ENCODE assay signal across 9 cellular contexts in genomic region chr5:115586525-115587146, GRCh38. TPM values are rescaled to one million over a fixed set of nuclear protein-coding genes. Genes with fewer than 3 reads are reported as not detected.
DNase-seq lines count a peak whose midpoint lies in the region; ATAC-seq and TF ChIP-seq lines count a peak whose summit lies in the region.
"Had no signal": no experiment of that assay in that cellular context is flagged by ENCODE, and none has a peak within 500 bp of the region (broad histone marks: within the 10 kb centered on the region; RNA-seq: fewer than 3 reads in every experiment).

No MANE protein-coding gene starts in this region.

- H3K4me3 ChIP-seq in choroid plexus epithelial cell (ENCODE audit: low read depth, low read length) (no peak overlapping the region), neural cell (ENCODE audit: low read length) (no peak overlapping the region)

- no peak overlapping the region for H3K27ac Mint-ChIP-seq in activated T-cell treated with anti-CD3 and anti-CD28 coated beads, Interleukin-2, amount 50 U/mL, for 24 hours
- H3K27ac Mint-ChIP-seq: activated naive CD8-positive, alpha-beta T cell treated with anti-CD3 and anti-CD28 coated beads, Interleukin-2, amount 10 ng/mL, durations not matched to agents 7 days and 5 days had no signal

- H3K9ac ChIP-seq in neural cell (ENCODE audit: low read length) = no peak overlapping the region

- H3K9me3 Mint-ChIP-seq in activated T-cell treated with anti-CD3 and anti-CD28 coated beads, Interleukin-2, amount 50 U/mL, for 24 hours = no peaks in the 10 kb centered on the region
- H3K9me3 Mint-ChIP-seq: activated naive CD8-positive, alpha-beta T cell treated with anti-CD3 and anti-CD28 coated beads, Interleukin-2, amount 10 ng/mL, durations not matched to agents 7 days and 5 days had no signal

- H3K4me1 Mint-ChIP-seq in activated T-cell treated with anti-CD3 and anti-CD28 coated beads, Interleukin-2, amount 50 U/mL, for 24 hours (ENCODE audit: low read depth) = no peaks in the 10 kb centered on the region
- H3K4me1 Mint-ChIP-seq: activated naive CD8-positive, alpha-beta T cell treated with anti-CD3 and anti-CD28 coated beads, Interleukin-2, amount 10 ng/mL, durations not matched to agents 7 days and 5 days had no signal

- H2AFZ ChIP-seq in neural cell (ENCODE audit: low read depth, low read length) = no peak overlapping the region

- peak; percentile 47 for TF ChIP-seq CTCF in choroid plexus epithelial cell (conservative IDR thresholded peaks at IDR 0.05; ENCODE audit: low read depth, low read length)
- peak; percentile 81 for TF ChIP-seq CTCF in neural cell (IDR thresholded peaks at IDR 0.05; ENCODE audit: poor library complexity, severe bottlenecking)

- H3K36me3 ChIP-seq in neural cell (ENCODE audit: insufficient read depth, low read length) = no peaks in the 10 kb centered on the region

- no peaks in the 10 kb centered on the region for H3K36me3 Mint-ChIP-seq in activated T-cell treated with anti-CD3 and anti-CD28 coated beads, Interleukin-2, amount 50 U/mL, for 24 hours (ENCODE audit: low read depth)

- peak; percentile 46 for ATAC-seq in GM18909 (IDR thresholded peaks at IDR 0.05; ENCODE audit: poor library complexity, unreplicated experiment)

- no peaks in the 10 kb centered on the region for H4K20me1 ChIP-seq in neural cell (ENCODE audit: insufficient read depth)

- peak; percentile 85 for TF ChIP-seq RAD21 in neural cell (conservative IDR thresholded peaks at IDR 0.05)

- H3K27me3 Mint-ChIP-seq in activated T-cell treated with anti-CD3 and anti-CD28 coated beads, Interleukin-2, amount 50 U/mL, for 24 hours = no peaks in the 10 kb centered on the region

- no peak overlapping the region for H3K4me3 Mint-ChIP-seq in activated T-cell treated with anti-CD3 and anti-CD28 coated beads, Interleukin-2, amount 50 U/mL, for 24 hours
- H3K4me3 Mint-ChIP-seq: activated naive CD8-positive, alpha-beta T cell treated with anti-CD3 and anti-CD28 coated beads, Interleukin-2, amount 10 ng/mL, durations not matched to agents 7 days and 5 days had no signal

- in situ Hi-C loops in ACHN (cut with HindIII; ENCODE audit: low pct_ligation_motif_present, low pct_unique_long_range_greater_than_20kb, low sequenced_read_pairs) = no loop called here

- H3K9me2 ChIP-seq in neural cell (ENCODE audit: insufficient read depth, low read length) = no peaks in the 10 kb centered on the region

- H3K27me3 ChIP-seq in neural cell (ENCODE audit: insufficient read depth, low read depth, low read length) = no peaks in the 10 kb centered on the region

- H3K79me2 ChIP-seq in neural cell (replicated peaks; ENCODE audit: insufficient read depth, low read length) = no peaks in the 10 kb centered on the region

- DNase-seq in ACHN = peak; percentile 35
- DNase-seq in NCI-H460 (ENCODE audit: extremely low read depth, low read depth) = peak; percentile 24
- peak; percentile 66 for DNase-seq in choroid plexus epithelial cell (ENCODE audit: low read depth)
- no peak for DNase-seq in activated T-cell treated with anti-CD3 and anti-CD28 coated beads, Interleukin-2, amount 50 U/mL, for 24 hours
- no peak for DNase-seq in activated effector memory CD4-positive, alpha-beta T cell treated with anti-CD3 and anti-CD28 coated beads, Interleukin-2, amount 50 U/mL, for 16 hours
- DNase-seq in activated CD4-positive, CD25-positive, alpha-beta regulatory T cell (lab: John Stamatoyannopoulos, UW) = no peak
- DNase-seq: activated naive CD8-positive, alpha-beta T cell treated with anti-CD3 and anti-CD28 coated beads, Interleukin-2, amount 10 ng/mL, durations not matched to agents 7 days and 5 days had no signal

- no peak overlapping the region for H3K27ac ChIP-seq in neural cell (ENCODE audit: low read length)

- no peaks in the 10 kb centered on the region for H3F3A ChIP-seq in neural cell (ENCODE audit: insufficient read depth, low read length, poor library complexity, severe bottlenecking)

- no peaks in the 10 kb centered on the region for H3K9me3 ChIP-seq in neural cell (ENCODE audit: low read length)

- no peak for TF ChIP-seq EP300 in neural cell (conservative IDR thresholded peaks at IDR 0.05; ENCODE audit: poor library complexity, severe bottlenecking)

- H3K4me2 ChIP-seq in neural cell (ENCODE audit: low read length) = no peak overlapping the region

TF ChIP-seq in neural cell, 6 proteins besides CTCF, POLR2A, EP300 and RAD21:
- TF ChIP-seq EZH2 (IDR thresholded peaks at IDR 0.05; ENCODE audit: borderline replicate concordance, insufficient read depth, low read length, poor library complexity, severe bottlenecking) = no peak
- TF ChIP-seq TAF1 (IDR thresholded peaks at IDR 0.05; ENCODE audit: low read depth) = no peak
- peak; percentile 90 for TF ChIP-seq SMC3 (conservative IDR thresholded peaks at IDR 0.05; ENCODE audit: poor library complexity)
- TF ChIP-seq REST (IDR thresholded peaks at IDR 0.05; ENCODE audit: borderline replicate concordance) = no peak
- TF ChIP-seq POLR2AphosphoS5 (IDR thresholded peaks at IDR 0.05) = no peak
- TF ChIP-seq MXI1 (conservative IDR thresholded peaks at IDR 0.05; ENCODE audit: poor library complexity, severe bottlenecking) = no peak
TF ChIP-seq in neural cell: peak in this region for 1.

RNA-seq across cellular contexts. Expression of gene TICAM2, which starts 15.6 kb away (rescaled TPM):
- not detected in 2 replicates for total RNA-seq in NCI-H460 (2014; rRNA removed; shearing (Covaris generic))
- not detected in 2 replicates for polyA plus RNA-seq in NCI-H460 (2014; cell fraction: nucleus; rRNA removed)
- not detected in 2 replicates for polyA plus RNA-seq in neural cell
- not detected in 2 replicates for polyA minus RNA-seq in neural cell

RNA-seq across cellular contexts. Expression of gene TMED7, which starts 39.2 kb away (rescaled TPM):
- 85.6 and 89.4 TPM in 2 replicates for total RNA-seq in NCI-H460 (2014; rRNA removed; shearing (Covaris generic))
- 50.6 and 64.0 TPM in 2 replicates for polyA plus RNA-seq in NCI-H460 (2014; cell fraction: nucleus; rRNA removed)
- 62.4 and 74.3 TPM in 2 replicates for polyA plus RNA-seq in neural cell
- polyA minus RNA-seq in neural cell = 108 and 120 TPM in 2 replicates

RNA-seq across cellular contexts. Expression of gene FEM1C, which starts 42.1 kb away (rescaled TPM):
- 11.1 and 11.7 TPM in 2 replicates for total RNA-seq in NCI-H460 (2014; rRNA removed; shearing (Covaris generic))
- polyA plus RNA-seq in NCI-H460 (2014; cell fraction: nucleus; rRNA removed) = 5.2 and 5.9 TPM in 2 replicates
- polyA plus RNA-seq in neural cell = 15.1 and 16.4 TPM in 2 replicates
- 54.5 and 63.6 TPM in 2 replicates for polyA minus RNA-seq in neural cell

Comparison
In these comparisons a context has a peak if more than half of its experiments do, and no peak if none do; other contexts are left out.
1. DNase-seq: peak in ACHN (single experiment), NCI-H460 (single experiment) and choroid plexus epithelial cell (single experiment); none in activated T-cell treated with anti-CD3 and anti-CD28 coated beads, Interleukin-2, amount 50 U/mL, for 24 hours (single experiment), activated effector memory CD4-positive, alpha-beta T cell treated with anti-CD3 and anti-CD28 coated beads, Interleukin-2, amount 50 U/mL, for 16 hours (single experiment) and activated CD4-positive, CD25-positive, alpha-beta regulatory T cell (0 of 4).